ENCODE assay signal across 11 cellular contexts in genomic region chr18:46677609-46678470, GRCh38. TPM values are rescaled to one million over a fixed set of nuclear protein-coding genes. Genes with fewer than 3 reads are reported as not detected.
DNase-seq lines count a peak whose midpoint lies in the region; ATAC-seq and TF ChIP-seq lines count a peak whose summit lies in the region.
"Had no signal": no experiment of that assay in that cellular context is flagged by ENCODE, and none has a peak within 500 bp of the region (broad histone marks: within the 10 kb centered on the region; RNA-seq: fewer than 3 reads in every experiment).

No MANE protein-coding gene starts in this region.

- no peaks in the 10 kb centered on the region for H3K27me3 ChIP-seq in MG63
- H3K27me3 ChIP-seq in psoas muscle (ENCODE audit: insufficient read depth in 3 of 3, low read length in 2 of 3): no peaks in the 10 kb centered on the region

- 66 to 83% (median 67%) methylated on average over 5 of the region's 5 CpGs for WGBS in psoas muscle, 3 donors

- peak; percentile 38 for DNase-seq in DMS53 (lab: John Stamatoyannopoulos, UW)
- no peak for DNase-seq in DMS53 treated with DMSO at 0.1 percent for 48 hours (lab: John Stamatoyannopoulos, UW; ENCODE audit: unreplicated experiment)
- peak; percentile 13 for DNase-seq in MG63
- DNase-seq in epithelial cell of proximal tubule (ENCODE audit: low read depth): no peak
- DNase-seq in psoas muscle: no peak
- no peak for DNase-seq in ureter (ENCODE audit: low spot score)
- DNase-seq: activated T-cell treated with anti-CD3 and anti-CD28 coated beads, Interleukin-2, amount 50 U/mL, for 1 hour; NCI-H524 treated with DMSO at 0.1 percent for 48 hours had no signal

- H3K9me3 ChIP-seq in MG63: no peaks in the 10 kb centered on the region
- no peaks in the 10 kb centered on the region for H3K9me3 ChIP-seq in psoas muscle

- no peak overlapping the region for H3K4me3 ChIP-seq in MG63
- H3K4me3 ChIP-seq in epithelial cell of proximal tubule (ENCODE audit: low read depth, low read length): no peak overlapping the region
- no peak overlapping the region for H3K4me3 ChIP-seq in psoas muscle
- H3K4me3 ChIP-seq: lung had no signal

- intact Hi-C loops in psoas muscle (cut with DNase I): no loop called here

- H3K36me3 ChIP-seq in MG63: no peaks in the 10 kb centered on the region
- H3K36me3 ChIP-seq in psoas muscle (ENCODE audit: insufficient read depth in 1 of 2, low read depth in 1 of 2): no peaks in the 10 kb centered on the region

- H3K4me1 ChIP-seq in psoas muscle: peaks cover 24% of the 10 kb centered on the region

- ATAC-seq in psoas muscle: peak; percentile 27 to 71 (median 63)
- ATAC-seq in HG02763 (IDR thresholded peaks at IDR 0.05; ENCODE audit: unreplicated experiment): no peak
- no peak for ATAC-seq in GM18873 (IDR thresholded peaks at IDR 0.05; ENCODE audit: low FRiP score, unreplicated experiment)

- H3K27ac ChIP-seq in psoas muscle: no peak overlapping the region

- TF ChIP-seq CTCF in epithelial cell of proximal tubule (conservative IDR thresholded peaks at IDR 0.05; ENCODE audit: low read depth, low read length): peak; percentile 71
- TF ChIP-seq CTCF in psoas muscle (IDR thresholded peaks at IDR 0.05): peak; percentile 18

RNA-seq across cellular contexts. Expression of gene LOXHD1, which starts 20.8 kb away (rescaled TPM):
- not detected in 2 replicates for total RNA-seq in MG63 (2014; rRNA removed; shearing (Covaris generic); ENCODE audit: low replicate concordance)
- not detected in 2 replicates for total RNA-seq in epithelial cell of proximal tubule
- under 1 TPM; 0.11 to 0.34 (median 0.12) TPM for total RNA-seq in psoas muscle
- under 1 TPM in 2 of 3 donors, not detected in 1; 0.06 to 0.30 TPM for polyA plus RNA-seq in psoas muscle
- total RNA-seq in ureter: 0.29 TPM

Comparison
In these comparisons a context has a peak if more than half of its experiments do, and no peak if none do; other contexts are left out.
1. DNase-seq: peak in DMS53 (single experiment) and MG63 (single experiment); none in DMS53 treated with DMSO at 0.1 percent for 48 hours (single experiment), epithelial cell of proximal tubule (single experiment), psoas muscle (0 of 2) and ureter (single experiment).
2. ATAC-seq: peak in psoas muscle (4 of 4); none in HG02763 (single experiment) and GM18873 (single experiment).